11 cellular contexts compared by ENCODE assay signal in genomic region chr7:128217972-128218652, GRCh38. TPM values are rescaled to one million over a fixed set of nuclear protein-coding genes. Genes with fewer than 3 reads are reported as not detected.
DNase-seq lines count a peak whose midpoint lies in the region; FAIRE-seq and TF ChIP-seq lines count a peak whose summit lies in the region.
"Had no signal": no experiment of that assay in that cellular context is flagged by ENCODE, and none has a peak within 500 bp of the region (broad histone marks: within the 10 kb centered on the region; RNA-seq: fewer than 3 reads in every experiment).

No MANE protein-coding gene starts in this region.

- H3K4me1 ChIP-seq in SJCRH30: peaks cover 6% of the 10 kb centered on the region; the same call in 1 of the 2 replicates
- peaks cover 4% of the 10 kb centered on the region in 2 donors for H3K4me1 ChIP-seq in kidney (ENCODE audit: control insufficient read depth in 1 of 2, insufficient read depth in 1 of 2, low read depth in 1 of 2, low read length in 2 of 2)

- intact Hi-C loops in kidney (cut with DNase I): no loop called here

- CTCF ChIA-PET in AG04450 (lab: Charles Lee): interaction anchor here (0.9 to 1.5 kb wide), 2 partner anchors 9 to 508 kb away, joined by 3 read pairs; no protein-coding TSS in a partner anchor

- H3K9ac ChIP-seq in kidney (ENCODE audit: low read length in 2 of 2): no peak overlapping the region

- H3K27ac ChIP-seq in AG04450 (ENCODE audit: low read depth, low read length) (no peak overlapping the region), SJCRH30 (no peak overlapping the region), kidney (ENCODE audit: low read depth in 2 of 2, low read length in 2 of 2) (no peak overlapping the region)

- peaks cover 3% of the 10 kb centered on the region; the same call in 1 of the 2 replicates for H3K9me3 ChIP-seq in AG04450 (ENCODE audit: control insufficient read depth, insufficient read depth, low read length)
- H3K9me3 ChIP-seq in SJCRH30 (replicated peaks): no peaks in the 10 kb centered on the region
- H3K9me3 ChIP-seq in kidney (ENCODE audit: control insufficient read depth in 1 of 2, low read length in 2 of 2): no peaks in the 10 kb centered on the region
- H3K9me3 ChIP-seq: Caco-2 had no signal

- H3K4me3 ChIP-seq in AG04450 (ENCODE audit: low read depth, low read length) (no peak overlapping the region), SJCRH30 (no peak overlapping the region), fibroblast of villous mesenchyme (ENCODE audit: low read depth, low read length) (no peak overlapping the region), kidney (ENCODE audit: low read length in 2 of 2) (no peak overlapping the region)

- no peaks in the 10 kb centered on the region for H3K36me3 ChIP-seq in SJCRH30
- H3K36me3 ChIP-seq in kidney (ENCODE audit: control insufficient read depth in 1 of 2, insufficient read depth in 2 of 2, low read length in 2 of 2): no peaks in the 10 kb centered on the region

- no peak for DNase-seq in AG04450 (ENCODE audit: low read depth, low spot score)
- peak; percentile 13 for DNase-seq in HCEC 1CT
- DNase-seq in SJCRH30: peak; percentile 27 to 49
- DNase-seq in fibroblast of villous mesenchyme (ENCODE audit: low read depth): no peak
- no peak for DNase-seq in NCI-H1048 (lab: John Stamatoyannopoulos, UW)
- DNase-seq in stimulated activated CD4-positive, alpha-beta T cell treated with anti-CD3 and anti-CD28 coated beads, Interleukin-1b, Interleukin-23, amount 100 ng/mL, for 48 hours: no peak
- DNase-seq in glomerular visceral epithelial cell (ENCODE audit: extremely low spot score): no peak
- no peak for DNase-seq in kidney
- DNase-seq: activated naive CD8-positive, alpha-beta T cell treated with anti-CD3 and anti-CD28 coated beads, Interleukin-2, amount 50 U/mL, for 24 hours; Caco-2; naive B cell had no signal

- POLR2A ChIA-PET in AG04450 (lab: Yijun Ruan, JAX): no interaction called here

- FAIRE-seq in kidney (lab: Jason Lieb, UNC): no peak

- H3K27me3 ChIP-seq in AG04450 (ENCODE audit: control insufficient read depth, insufficient read depth, low read length) (peaks cover 26% of the 10 kb centered on the region), SJCRH30 (0 out of 2 replicates have a peak, but pooled peaks cover 3% of the 10 kb centered on the region)

- peak; percentile 19; the same call in 1 of the 2 replicates for TF ChIP-seq CTCF in AG04450 (IDR thresholded peaks at IDR 0.05; ENCODE audit: low read depth, low read length)
- peak; percentile 23 for TF ChIP-seq CTCF in fibroblast of villous mesenchyme (IDR thresholded peaks at IDR 0.05; ENCODE audit: insufficient read depth, low read depth, low read length)
- no peak for TF ChIP-seq CTCF in kidney (IDR thresholded peaks at IDR 0.05; ENCODE audit: borderline replicate concordance, extremely low read depth, insufficient read depth)

RNA-seq across cellular contexts. Expression of gene LEP, which starts 23.0 kb away (rescaled TPM):
- not detected in 2 replicates for polyA plus RNA-seq in AG04450 (2011; rRNA removed)
- not detected in 2 replicates for polyA minus RNA-seq in AG04450 (2011; rRNA and poly(A)+ RNA removed)
- total RNA-seq in SJCRH30 (2014; rRNA removed; shearing (Covaris generic)): not detected in 2 replicates
- total RNA-seq in fibroblast of villous mesenchyme: not detected in 2 replicates
- not detected for total RNA-seq in kidney
- not detected for polyA plus RNA-seq in kidney (ENCODE audit: insufficient read depth, low read depth, low replicate concordance)
- total RNA-seq: Caco-2 had no signal

Comparison
In these comparisons a context has a peak if more than half of its experiments do, and no peak if none do; other contexts are left out.
1. DNase-seq: peak in HCEC 1CT (single experiment) and SJCRH30 (2 of 2); none in AG04450 (single experiment), fibroblast of villous mesenchyme (single experiment), NCI-H1048 (single experiment), stimulated activated CD4-positive, alpha-beta T cell treated with anti-CD3 and anti-CD28 coated beads, Interleukin-1b, Interleukin-23, amount 100 ng/mL, for 48 hours (single experiment), glomerular visceral epithelial cell (single experiment) and kidney (single experiment).